In genomic region chr7:5692112-5692844, GRCh38 we compare ENCODE assay signal across 1 cellular context.
TF ChIP-seq lines count a peak whose summit lies in the region.

No MANE protein-coding gene starts in this region.

TF ChIP-seq in A549, 52 proteins besides CTCF, POLR2A, EP300 and RAD21 (continued from another document):
- TF ChIP-seq REST (IDR thresholded peaks at IDR 0.05) (no peak), CEBPB (IDR thresholded peaks at IDR 0.05) (peak; percentile 90 to 98), PBX3 (IDR thresholded peaks at IDR 0.05) (no peak), NR3C1 (IDR thresholded peaks at IDR 0.05) (no peak), POLR2AphosphoS2 (conservative IDR thresholded peaks at IDR 0.05; ENCODE audit: low read length) (no peak)
TF ChIP-seq in A549: peak in this region for 7.
